15 cellular contexts compared by ENCODE assay signal in the genomic region with DNA sequence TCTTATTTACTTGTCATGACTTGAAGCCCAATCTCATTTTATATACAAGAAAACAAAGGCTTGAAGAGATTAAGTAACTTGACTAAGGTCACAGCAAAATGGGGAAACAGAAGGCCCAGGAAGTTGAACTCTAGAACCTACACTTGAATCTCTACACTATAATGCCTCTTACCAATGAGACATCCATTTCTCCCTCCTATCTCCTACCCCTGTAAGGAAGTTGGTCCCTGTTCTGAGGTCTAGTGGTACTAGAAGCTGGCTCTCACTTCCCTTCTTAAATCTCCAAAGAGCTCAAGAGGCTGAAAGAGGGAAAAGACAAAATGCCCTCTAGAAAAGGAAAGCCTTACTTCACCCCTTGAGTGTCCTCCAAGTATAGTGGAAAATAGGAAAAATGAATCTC.
"Had no signal": no experiment of that assay in that cellular context is flagged by ENCODE, and none has a peak within 500 bp of the region (broad histone marks: within the 10 kb centered on the region; RNA-seq: fewer than 3 reads in every experiment).

No MANE protein-coding gene starts in this region.

- H3K4me1 ChIP-seq: parathyroid adenoma, thyroid gland had no signal

- H3K36me3 ChIP-seq: cardiac muscle cell, gastrocnemius medialis, heart left ventricle, thyroid gland had no signal

- H3K27ac ChIP-seq: cardiac muscle cell, dorsolateral prefrontal cortex, gastrocnemius medialis, heart left ventricle, parathyroid adenoma, thyroid gland had no signal

- H3K4me3 ChIP-seq: cardiac muscle cell, dorsolateral prefrontal cortex, gastrocnemius medialis, heart left ventricle, thyroid gland had no signal

- DNase-seq: activated CD4-positive, alpha-beta memory T cell treated with anti-CD3 and anti-CD28 coated beads, Interleukin-2, amount 10 ng/mL, durations not matched to agents 7 days and 5 days; activated CD4-positive, alpha-beta T cell treated with anti-CD3 and anti-CD28 coated beads for 4 hours; activated effector memory CD4-positive, alpha-beta T cell treated with anti-CD3 and anti-CD28 coated beads, Interleukin-2, amount 50 U/mL, for 16 hours; activated T-cell treated with anti-CD3 and anti-CD28 coated beads, Interleukin-2, amount 50 U/mL, for 4 hours; dorsolateral prefrontal cortex; endodermal cell; erythroblast; gastrocnemius medialis; heart left ventricle; left cardiac atrium; stimulated activated CD4-positive, alpha-beta T cell treated with anti-CD3 and anti-CD28 coated beads, Interleukin-2, amount 100 ng/mL, for 48 hours; stimulated activated naive B cell treated with anti-CD40 and anti-IgM and Interleukin-4, amounts not matched to agents 10 μg/mL and 1 μg/mL and 100 μg/mL, for 72 hours; thyroid gland had no signal

- H3K27me3 ChIP-seq: cardiac muscle cell, dorsolateral prefrontal cortex, gastrocnemius medialis, heart left ventricle, thyroid gland had no signal

- H3K9me3 ChIP-seq: gastrocnemius medialis, heart left ventricle, thyroid gland had no signal
